In the genomic region with DNA sequence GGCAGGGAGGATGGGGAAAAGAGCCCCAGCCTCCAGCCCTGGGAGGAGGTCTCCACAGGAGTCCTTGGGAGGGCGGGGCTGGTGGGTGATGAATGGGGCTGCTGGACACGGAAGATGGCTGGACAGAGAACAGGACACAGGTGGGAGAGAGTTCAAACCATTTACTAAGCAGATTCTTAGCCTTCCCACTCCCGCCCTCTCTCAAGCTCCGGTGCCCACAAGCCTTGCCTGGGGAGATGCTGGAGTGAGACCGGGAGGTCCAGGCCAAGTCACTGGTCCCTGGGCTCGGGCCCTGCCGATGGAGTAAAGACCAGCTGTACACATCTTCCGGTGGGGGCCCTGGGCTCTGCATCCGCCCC, we compare ENCODE assay signal across 8 cellular contexts. TPM values are rescaled to one million over a fixed set of nuclear protein-coding genes. Genes with fewer than 3 reads are reported as not detected.
DNase-seq lines count a peak whose midpoint lies in the region; ATAC-seq, FAIRE-seq and TF ChIP-seq lines count a peak whose summit lies in the region.

No MANE protein-coding gene starts in this region.

- H4K91ac ChIP-seq in H9 (ENCODE audit: insufficient read length, low read depth, low read length) = no peak overlapping the region

- no peak overlapping the region for H3K18ac ChIP-seq in H9 (ENCODE audit: insufficient read length, low read depth, low read length)

- H3K79me2 ChIP-seq in H9 (ENCODE audit: insufficient read depth, low read length) (no peaks in the 10 kb centered on the region), PC-9 (ENCODE audit: low read depth) (no peaks in the 10 kb centered on the region)

- H3K27me3 Mint-ChIP-seq in H9 (ENCODE audit: low read depth) (peaks cover 70% of the 10 kb centered on the region), glutamatergic neuron (ENCODE audit: unreplicated experiment) (peaks cover 16% of the 10 kb centered on the region), osteocyte (ENCODE audit: unreplicated experiment) (peaks cover 11% of the 10 kb centered on the region)

- TF ChIP-seq CTCF in H9 (conservative IDR thresholded peaks at IDR 0.05) (no peak), VCaP (conservative IDR thresholded peaks at IDR 0.05) (no peak), glutamatergic neuron (IDR thresholded peaks at IDR 0.05; ENCODE audit: partially characterized antibody, unreplicated experiment) (no peak), sigmoid colon (IDR thresholded peaks at IDR 0.05) (no peak), PC-9 (conservative IDR thresholded peaks at IDR 0.05) (no peak), osteocyte (IDR thresholded peaks at IDR 0.05) (no peak)

- H3K27me3 ChIP-seq in H9 (ENCODE audit: insufficient read depth, low read length) (peaks cover 4% of the 10 kb centered on the region; the same call in 1 of the 2 replicates), sigmoid colon (peaks cover 22 to 54% (median 46%) of the 10 kb centered on the region in 3 donors), PC-9 (ENCODE audit: insufficient read depth, low read depth) (no peaks in the 10 kb centered on the region)

- no peak overlapping the region for H4K8ac ChIP-seq in H9 (replicated peaks; ENCODE audit: insufficient read length, low read depth, low read length)

- H3K4me1 Mint-ChIP-seq in H9 (peaks cover 8 to 13% of the 10 kb centered on the region in 2 experiments; a peak in 3 of 4 replicates), glutamatergic neuron (ENCODE audit: low read depth, unreplicated experiment) (peaks cover 15% of the 10 kb centered on the region), osteocyte (ENCODE audit: unreplicated experiment) (peaks cover 12% of the 10 kb centered on the region)

- no peak overlapping the region for H3K9ac ChIP-seq in H9 (ENCODE audit: extremely low read depth, insufficient read length, low read length)

- no peak for TF ChIP-seq EP300 in sigmoid colon (IDR thresholded peaks at IDR 0.05)

- H3K36me3 Mint-ChIP-seq in H9 (ENCODE audit: insufficient read depth in 1 of 3, low read depth in 3 of 3) (peaks cover 0 to 15% (median 9%) of the 10 kb centered on the region in 3 experiments; a peak in 3 of 7 replicates), glutamatergic neuron (ENCODE audit: unreplicated experiment) (no peaks in the 10 kb centered on the region), osteocyte (ENCODE audit: unreplicated experiment) (no peaks in the 10 kb centered on the region)

- peaks cover 14% of the 10 kb centered on the region for H3K23me2 ChIP-seq in H9 (ENCODE audit: insufficient read length, low read depth, low read length, poor library complexity, severe bottlenecking)

- H3K9me2 ChIP-seq in PC-9 (ENCODE audit: insufficient read depth) = no peaks in the 10 kb centered on the region

- TF ChIP-seq POLR2A in sigmoid colon (IDR thresholded peaks at IDR 0.05) = no peak
- TF ChIP-seq POLR2A in GM12891 (IDR thresholded peaks at IDR 0.05; ENCODE audit: low read depth, low read length) = no peak

- H4K20me1 ChIP-seq in H9 (ENCODE audit: control insufficient read depth, insufficient read depth, insufficient read length) (no peaks in the 10 kb centered on the region), PC-9 (ENCODE audit: insufficient read depth) (no peaks in the 10 kb centered on the region)

- no peak overlapping the region for H2BK5ac ChIP-seq in H9 (ENCODE audit: insufficient read length, low read length)

- no peak overlapping the region for H2BK120ac ChIP-seq in H9 (ENCODE audit: low read depth, low read length, poor library complexity, severe bottlenecking)

- H3K4me3 ChIP-seq in sigmoid colon (peak overlapping the region; percentile 12 to 40 (median 33)), PC-9 (no peak overlapping the region)

- H3K4ac ChIP-seq in H9 (ENCODE audit: low read depth, low read length) = no peak overlapping the region

- H3K79me1 ChIP-seq in H9 (ENCODE audit: insufficient read depth, low read depth, low read length, poor library complexity, severe bottlenecking) = no peaks in the 10 kb centered on the region

- H3K4me3 Mint-ChIP-seq in H9 = peak overlapping the region; percentile 67 to 82
- peak overlapping the region; percentile 81 for H3K4me3 Mint-ChIP-seq in glutamatergic neuron (ENCODE audit: unreplicated experiment)
- H3K4me3 Mint-ChIP-seq in osteocyte (ENCODE audit: unreplicated experiment) = no peak overlapping the region

- ATAC-seq in GM21576 (IDR thresholded peaks at IDR 0.05; ENCODE audit: unreplicated experiment) = no peak

- H2BK20ac ChIP-seq in H9 (ENCODE audit: low read depth, low read length, poor library complexity, severe bottlenecking) = no peak overlapping the region

- no peak for DNase-seq in H9
- no peak for DNase-seq in glutamatergic neuron
- DNase-seq in sigmoid colon = no peak
- no peak for DNase-seq in PC-9
- no peak for DNase-seq in osteocyte (ENCODE audit: extremely low spot score, unreplicated experiment)
- DNase-seq in GM12891 (ENCODE audit: insufficient read length, low spot score) = no peak

- no peak overlapping the region for H3T11ph ChIP-seq in H9 (ENCODE audit: low read length)

- POLR2A ChIA-PET in PC-9 (lab: Charles Lee; ENCODE audit: unreplicated experiment) = no interaction called here

- no peak overlapping the region for H2BK15ac ChIP-seq in H9 (ENCODE audit: low read depth, low read length)

- no peak overlapping the region for H3K27ac ChIP-seq in H9 (ENCODE audit: insufficient read length, low read depth, low read length)
- H3K27ac ChIP-seq in VCaP = peak overlapping the region; percentile 59; the same call in 1 of the 2 replicates
- peak overlapping the region in 3 of 4 donors; percentile 42 to 68 (median 51) for H3K27ac ChIP-seq in sigmoid colon
- no peak overlapping the region for H3K27ac ChIP-seq in PC-9

- no peak overlapping the region for H3K14ac ChIP-seq in H9 (ENCODE audit: insufficient read depth, low read length)

- H3K9me3 Mint-ChIP-seq in H9 = no peaks in the 10 kb centered on the region
- peaks cover 3% of the 10 kb centered on the region for H3K9me3 Mint-ChIP-seq in glutamatergic neuron (ENCODE audit: unreplicated experiment)
- no peaks in the 10 kb centered on the region for H3K9me3 Mint-ChIP-seq in osteocyte (ENCODE audit: unreplicated experiment)

- H2BK12ac ChIP-seq in H9 (ENCODE audit: insufficient read length, low read depth, low read length) = no peak overlapping the region

- H3K36me3 ChIP-seq in sigmoid colon = no peaks in the 10 kb centered on the region
- no peaks in the 10 kb centered on the region for H3K36me3 ChIP-seq in PC-9 (ENCODE audit: low read depth)

- no peak overlapping the region for H3K56ac ChIP-seq in H9 (ENCODE audit: insufficient read length, low read depth, low read length)

- H2AK5ac ChIP-seq in H9 (ENCODE audit: insufficient read length, low read length) = no peak overlapping the region

- H3K9me3 ChIP-seq in H9 (ENCODE audit: control insufficient read depth, low read depth, low read length) (no peaks in the 10 kb centered on the region), sigmoid colon (no peaks in the 10 kb centered on the region), PC-9 (ENCODE audit: insufficient read depth, low read depth) (no peaks in the 10 kb centered on the region)

- intact Hi-C loops in sigmoid colon (cut with DNase I) (no loop called here), PC-9 (cut with micrococcal nuclease; ENCODE audit: unreplicated experiment) (no loop called here)

- H2AFZ ChIP-seq in H9 (ENCODE audit: low read length) = no peak overlapping the region
- no peak overlapping the region for H2AFZ ChIP-seq in PC-9

- no TSS peak for BruUV-seq in PC-9 (replicated peaks; lab: Mats Ljungman, UMichigan)

- no peak overlapping the region for H3K27ac Mint-ChIP-seq in H9
- H3K27ac Mint-ChIP-seq in glutamatergic neuron (ENCODE audit: unreplicated experiment) = no peak overlapping the region
- H3K27ac Mint-ChIP-seq in osteocyte (ENCODE audit: unreplicated experiment) = no peak overlapping the region

- no peak for FAIRE-seq in GM12891 (lab: Jason Lieb, UNC)

- no peaks in the 10 kb centered on the region for H3F3A ChIP-seq in PC-9 (ENCODE audit: insufficient read depth, low read depth)

- no peak overlapping the region for H3K23ac ChIP-seq in H9 (ENCODE audit: insufficient read length, low read depth, low read length)

- H4K5ac ChIP-seq in H9 (ENCODE audit: insufficient read length, low read depth, low read length) = no peak overlapping the region

- CTCF ChIA-PET in PC-9 (lab: Charles Lee) = no interaction called here

- peak overlapping the region; percentile 55 for H3K4me2 ChIP-seq in H9 (ENCODE audit: insufficient read depth, insufficient read length, low read length)
- H3K4me2 ChIP-seq in PC-9 = no peak overlapping the region

- H3K4me1 ChIP-seq in H9 (ENCODE audit: insufficient read depth, low read length) (no peaks in the 10 kb centered on the region), sigmoid colon (peaks cover 0 to 19% (median 15%) of the 10 kb centered on the region in 4 donors), PC-9 (replicated peaks; ENCODE audit: insufficient read depth) (no peaks in the 10 kb centered on the region)

- WGBS in H9 (ENCODE audit: extremely low coverage, insufficient read length, low lambda C conversion rate) = no CpG with 5 or more reads among the region's 9 CpGs
- WGBS in sigmoid colon, 2 donors = 40 to 42% methylated on average over 9 of the region's 9 CpGs

TF ChIP-seq in GM12891, 5 proteins besides CTCF, POLR2A, EP300 and RAD21:
- TF ChIP-seq TAF1 (IDR thresholded peaks at IDR 0.05; ENCODE audit: low read depth, low read length) = no peak
- no peak for TF ChIP-seq PAX5 (IDR thresholded peaks at IDR 0.05; ENCODE audit: insufficient read depth, low read length, severe bottlenecking)
- TF ChIP-seq POLR2AphosphoS5 (IDR thresholded peaks at IDR 0.05; ENCODE audit: low read depth, low read length) = no peak
- no peak for TF ChIP-seq SPI1 (IDR thresholded peaks at IDR 0.05; ENCODE audit: low read depth, low read length)
- TF ChIP-seq POU2F2 (IDR thresholded peaks at IDR 0.05; ENCODE audit: low read depth, low read length) = no peak

RNA-seq across cellular contexts. Expression of gene CLDN5, which starts 1.4 kb away (rescaled TPM):
- total RNA-seq in H9 (2021) (0.26 and 0.44 TPM in 2 replicates), glutamatergic neuron (ENCODE audit: unreplicated experiment) (7.4 TPM), sigmoid colon (100 to 1,000 TPM in 1 of 4 donors, 10 to 100 TPM in 3; 38.3 to 129 (median 73.2) TPM), PC-9 (2021) (not detected in 2 replicates), osteocyte (not detected in 2 replicates)
- polyA plus RNA-seq in sigmoid colon = 10 to 100 TPM in 2 of 3 donors, 1 to 10 TPM in 1; 3.5 to 63.3 (median 21.6) TPM
- not detected for polyA plus RNA-seq in GM12891 (2012; ENCODE audit: low read depth, missing spikeins)

RNA-seq across cellular contexts. Expression of gene CDC45, which starts 43.1 kb away (rescaled TPM):
- 32.7 and 35.7 TPM in 2 replicates for total RNA-seq in H9 (2021)
- total RNA-seq in glutamatergic neuron (ENCODE audit: unreplicated experiment) = 3.5 TPM
- under 1 TPM in 1 of 4 donors, not detected in 3; 0.14 TPM for total RNA-seq in sigmoid colon
- 10 to 100 TPM in 1 of 3 donors, 1 to 10 TPM in 2; 2.4 to 16.6 (median 9.7) TPM for polyA plus RNA-seq in sigmoid colon
- 27.5 and 29.1 TPM in 2 replicates for total RNA-seq in PC-9 (2021)
- total RNA-seq in osteocyte = 3.0 and 3.7 TPM in 2 replicates
- polyA plus RNA-seq in GM12891 (2012; ENCODE audit: low read depth, missing spikeins) = 32.7 TPM

RNA-seq across cellular contexts. Expression of gene UFD1, which starts 43.9 kb away (rescaled TPM):
- 74.4 and 76.0 TPM in 2 replicates for total RNA-seq in H9 (2021)
- 48.0 TPM for total RNA-seq in glutamatergic neuron (ENCODE audit: unreplicated experiment)
- 10 to 100 TPM; 28.5 to 45.7 (median 31.4) TPM for total RNA-seq in sigmoid colon
- polyA plus RNA-seq in sigmoid colon = 100 to 1,000 TPM in 2 of 3 donors, 10 to 100 TPM in 1; 84.3 to 131 (median 111) TPM
- total RNA-seq in PC-9 (2021) = 41.6 and 66.9 TPM in 2 replicates
- total RNA-seq in osteocyte = 72.5 and 74.9 TPM in 2 replicates
- polyA plus RNA-seq in GM12891 (2012; ENCODE audit: low read depth, missing spikeins) = 76.7 TPM

Comparison
In these comparisons a context has a peak if more than half of its experiments do, and no peak if none do; other contexts are left out.
1. H3K27ac ChIP-seq: peak in VCaP (single experiment) and sigmoid colon (3 of 4); none in H9 (single experiment) and PC-9 (single experiment).